ENCODE assay signal across 13 cellular contexts in the genomic region with DNA sequence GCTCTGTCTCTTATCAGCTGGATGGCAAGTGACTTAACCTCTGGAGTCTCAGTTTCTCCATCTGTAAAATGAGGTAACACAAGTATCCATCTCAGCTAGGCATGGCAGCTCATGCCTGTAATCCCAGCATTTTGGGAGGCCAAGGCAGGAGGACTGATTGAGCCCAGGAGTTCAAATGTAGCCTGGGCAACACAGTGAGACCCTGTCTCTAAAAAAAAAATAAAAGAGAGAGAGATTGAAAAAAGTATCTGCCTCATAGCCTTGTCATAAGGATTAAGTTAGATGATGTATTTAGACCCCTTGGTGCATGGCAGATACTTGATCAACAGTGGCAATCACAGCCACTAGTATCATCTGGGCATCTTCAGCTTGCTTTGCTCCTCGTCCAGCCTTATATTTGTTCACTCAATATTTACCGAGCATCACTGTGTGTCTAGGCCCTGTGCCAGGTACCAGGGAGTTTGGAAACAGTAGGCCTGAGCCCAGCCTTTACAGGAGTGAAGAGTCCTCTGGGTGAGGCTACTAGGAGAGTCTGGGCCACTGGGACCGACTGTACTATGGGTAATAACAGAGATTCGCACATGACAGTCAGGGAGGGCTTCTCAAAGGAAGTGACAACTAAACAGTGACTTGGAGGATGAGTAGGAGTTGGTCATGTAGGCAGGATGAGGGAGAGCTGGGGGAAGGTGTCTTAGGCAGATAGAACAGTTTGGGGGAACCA. TPM values are rescaled to one million over a fixed set of nuclear protein-coding genes. Genes with fewer than 3 reads are reported as not detected.
DNase-seq lines count a peak whose midpoint lies in the region; ATAC-seq and TF ChIP-seq lines count a peak whose summit lies in the region.
"Had no signal": no experiment of that assay in that cellular context is flagged by ENCODE, and none has a peak within 500 bp of the region (broad histone marks: within the 10 kb centered on the region; RNA-seq: fewer than 3 reads in every experiment).

No MANE protein-coding gene starts in this region.

- H3K4me1 Mint-ChIP-seq in T-helper 17 cell: peaks cover 22% of the 10 kb centered on the region

- peaks cover 0 to 16% (median 6%) of the 10 kb centered on the region in 4 donors for H3K4me1 ChIP-seq in right lobe of liver

- no peak overlapping the region for H3K4me3 ChIP-seq in right lobe of liver

- H3K27me3 ChIP-seq in right lobe of liver: no peaks in the 10 kb centered on the region

- ATAC-seq in T-helper 17 cell (no peak), right lobe of liver (peak; percentile 97 to 99 (median 99)), GM21528 (IDR thresholded peaks at IDR 0.05; ENCODE audit: low FRiP score, unreplicated experiment) (no peak)

- no peak overlapping the region for H3K4me3 Mint-ChIP-seq in T-helper 17 cell
- H3K4me3 Mint-ChIP-seq: neural crest cell had no signal

- peak overlapping the region; percentile 76 for H3K27ac ChIP-seq in C4-2B
- H3K27ac ChIP-seq in right lobe of liver: no peak overlapping the region

- DNase-seq in HT-29 (ENCODE audit: low spot score) (peak; percentile 16), T-helper 17 cell (no peak), right lobe of liver (peak; percentile 76 to 95 (median 87)), NOMO-1 (lab: John Stamatoyannopoulos, UW; ENCODE audit: unreplicated experiment in 2 of 2) (no peak), medulla oblongata (ENCODE audit: extremely low spot score) (no peak), SW480 (ENCODE audit: low spot score) (no peak)
- DNase-seq: AML-193, amniotic stem cell, foreskin melanocyte, NCI-H524 had no signal

- intact Hi-C loops in right lobe of liver (cut with DNase I): no loop called here

- peak overlapping the region; percentile 22 for H3K27ac Mint-ChIP-seq in T-helper 17 cell

- H3K27me3 Mint-ChIP-seq in T-helper 17 cell: no peaks in the 10 kb centered on the region

- H3K9me3 ChIP-seq in T-helper 17 cell (ENCODE audit: control insufficient read depth, low read length, poor library complexity, severe bottlenecking) (no peaks in the 10 kb centered on the region), right lobe of liver (no peaks in the 10 kb centered on the region)

- no peak for TF ChIP-seq CTCF in C4-2B (conservative IDR thresholded peaks at IDR 0.05)
- no peak for TF ChIP-seq CTCF in right lobe of liver (IDR thresholded peaks at IDR 0.05)

- TF ChIP-seq POLR2A in right lobe of liver (IDR thresholded peaks at IDR 0.05): no peak

- peaks cover 5% of the 10 kb centered on the region for H3K36me3 Mint-ChIP-seq in T-helper 17 cell (ENCODE audit: low read depth)

- no peaks in the 10 kb centered on the region for H3K36me3 ChIP-seq in right lobe of liver

- 31% methylated on average over 4 of the region's 4 CpGs for WGBS in right lobe of liver (ENCODE audit: insufficient coverage, low coverage, low lambda C conversion rate, missing lambda C conversion rate)

RNA-seq across cellular contexts. Expression of a gene that starts 34.2 kb away (rescaled TPM):
- total RNA-seq in HT-29 (2014; rRNA removed; shearing (Covaris generic)): 23.2 and 23.6 TPM in 2 replicates
- 10 to 100 TPM; 13.9 to 16.6 TPM for total RNA-seq in T-helper 17 cell
- total RNA-seq in right lobe of liver: 1 to 10 TPM in 5 of 6 experiments, under 1 TPM in 1; 0.67 to 6.2 (median 3.3) TPM

RNA-seq across cellular contexts. Expression of a gene that starts 39.2 kb away (rescaled TPM):
- 31.2 and 34.2 TPM in 2 replicates for total RNA-seq in HT-29 (2014; rRNA removed; shearing (Covaris generic))
- total RNA-seq in T-helper 17 cell (10 to 100 TPM; 63.8 to 64.6 TPM), right lobe of liver (10 to 100 TPM; 22.6 to 34.6 (median 27.3) TPM)

Comparison
In these comparisons a context has a peak if more than half of its experiments do, and no peak if none do; other contexts are left out.
1. DNase-seq: peak in HT-29 (single experiment) and right lobe of liver (3 of 3); none in T-helper 17 cell (0 of 3), NOMO-1 (0 of 2), medulla oblongata (single experiment) and SW480 (single experiment).
2. ATAC-seq: peak in right lobe of liver (4 of 4); none in T-helper 17 cell (single experiment) and GM21528 (single experiment).